17 cellular contexts compared by ENCODE assay signal in the genomic region with DNA sequence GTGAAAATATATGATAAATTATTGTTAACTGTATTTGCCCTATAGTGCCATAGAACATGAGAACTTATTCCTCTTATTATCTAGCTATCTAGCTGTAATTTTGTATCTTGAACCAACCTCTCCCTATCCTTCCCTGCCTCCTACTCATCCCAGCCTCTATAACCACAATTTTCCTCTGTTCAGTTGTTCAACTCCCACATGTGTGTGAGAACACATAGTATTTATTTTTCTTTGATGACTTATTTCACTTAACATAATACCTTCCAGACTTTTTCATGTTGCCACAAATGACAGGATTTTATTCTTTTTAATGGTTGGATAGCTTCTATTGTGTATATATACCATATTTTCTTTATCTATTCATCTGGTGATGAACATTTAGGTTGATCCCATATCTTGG.
DNase-seq lines count a peak whose midpoint lies in the region; ATAC-seq lines count a peak whose summit lies in the region.
"Had no signal": no experiment of that assay in that cellular context is flagged by ENCODE, and none has a peak within 500 bp of the region (broad histone marks: within the 10 kb centered on the region; RNA-seq: fewer than 3 reads in every experiment).

No MANE protein-coding gene starts in this region.

- DNase-seq in CD4-positive, CD25-positive, alpha-beta regulatory T cell: no peak
- DNase-seq in ELR (ENCODE audit: low read depth) (peak; percentile 18), amniotic epithelial cell (ENCODE audit: low read depth) (peak; percentile 72), CD1c-positive myeloid dendritic cell (ENCODE audit: extremely low spot score) (no peak)
- DNase-seq in naive thymus-derived CD4-positive, alpha-beta T cell: no peak
- DNase-seq in activated effector memory CD4-positive, alpha-beta T cell treated with anti-CD3 and anti-CD28 coated beads, Interleukin-2, amount 50 U/mL, for 16 hours: no peak
- no peak for DNase-seq in activated T-cell treated with anti-CD3 and anti-CD28 coated beads, Interleukin-2, amount 50 U/mL, for 24 hours
- DNase-seq: C1 segment of cervical spinal cord, Calu3, H9, Karpas-422, NCI-H1105 treated with DMSO at 0.1 percent for 48 hours, NCI-H1694 treated with DMSO at 0.1 percent for 48 hours, NCI-H2107, NCI-H526 treated with DMSO at 0.1 percent for 48 hours, SHP77 treated with DMSO at 0.1 percent for 48 hours had no signal

- intact Hi-C loops in naive thymus-derived CD4-positive, alpha-beta T cell (cut with micrococcal nuclease): loop anchor here in 1 of 2 donors (2.0 to 10.0 kb wide), 4 partner anchors 55 to 315 kb away; no protein-coding TSS in a partner anchor

- H3K4me1 Mint-ChIP-seq in CD4-positive, CD25-positive, alpha-beta regulatory T cell: peaks cover 11 to 82% (median 48%) of the 10 kb centered on the region in 4 donors
- H3K4me1 Mint-ChIP-seq in naive thymus-derived CD4-positive, alpha-beta T cell: peaks cover 15 to 95% (median 90%) of the 10 kb centered on the region in 7 donors
- peaks cover 68% of the 10 kb centered on the region for H3K4me1 Mint-ChIP-seq in activated T-cell treated with anti-CD3 and anti-CD28 coated beads, Interleukin-2, amount 50 U/mL, for 24 hours (ENCODE audit: low read depth)
- H3K4me1 Mint-ChIP-seq: H9 had no signal

- H3K27ac ChIP-seq in CD4-positive, CD25-positive, alpha-beta regulatory T cell (ENCODE audit: insufficient read depth, low read length, poor library complexity, severe bottlenecking): peak overlapping the region; percentile 57
- H3K27ac ChIP-seq in naive thymus-derived CD4-positive, alpha-beta T cell (ENCODE audit: low read depth, low read length): peak overlapping the region; percentile 62
- H3K27ac ChIP-seq: A549 had no signal

- no peaks in the 10 kb centered on the region for H3K27me3 Mint-ChIP-seq in CD4-positive, CD25-positive, alpha-beta regulatory T cell
- no peaks in the 10 kb centered on the region for H3K27me3 Mint-ChIP-seq in naive thymus-derived CD4-positive, alpha-beta T cell
- H3K27me3 Mint-ChIP-seq in activated T-cell treated with anti-CD3 and anti-CD28 coated beads, Interleukin-2, amount 50 U/mL, for 24 hours: no peaks in the 10 kb centered on the region

- no peaks in the 10 kb centered on the region for H3K36me3 ChIP-seq in CD4-positive, CD25-positive, alpha-beta regulatory T cell (ENCODE audit: control insufficient read depth, insufficient read depth, low read length)
- H3K36me3 ChIP-seq in naive thymus-derived CD4-positive, alpha-beta T cell (ENCODE audit: control insufficient read depth in 2 of 3, insufficient read depth in 3 of 3, low read length in 3 of 3): no peaks in the 10 kb centered on the region

- H3K4me3 Mint-ChIP-seq in CD4-positive, CD25-positive, alpha-beta regulatory T cell: peak overlapping the region in 2 of 4 donors; percentile 0 to 16
- H3K4me3 Mint-ChIP-seq in naive thymus-derived CD4-positive, alpha-beta T cell: peak overlapping the region in 7 of 10 donors; percentile 4 to 72 (median 32)
- H3K4me3 Mint-ChIP-seq in activated T-cell treated with anti-CD3 and anti-CD28 coated beads, Interleukin-2, amount 50 U/mL, for 24 hours: no peak overlapping the region
- H3K4me3 Mint-ChIP-seq: H9 had no signal

- no peak for ATAC-seq in CD4-positive, CD25-positive, alpha-beta regulatory T cell (ENCODE audit: low read depth in 2 of 2)
- no peak for ATAC-seq in naive thymus-derived CD4-positive, alpha-beta T cell
- ATAC-seq: A549 had no signal

- H3K27me3 ChIP-seq in CD4-positive, CD25-positive, alpha-beta regulatory T cell (ENCODE audit: control insufficient read depth, insufficient read depth, low read length): no peaks in the 10 kb centered on the region
- no peaks in the 10 kb centered on the region for H3K27me3 ChIP-seq in naive thymus-derived CD4-positive, alpha-beta T cell (ENCODE audit: control insufficient read depth in 2 of 2, insufficient read depth in 2 of 2, low read length in 2 of 2)

- CTCF ChIA-PET in naive thymus-derived CD4-positive, alpha-beta T cell (lab: Charles Lee): interaction anchor here (3.4 kb wide), 1 partner anchor 84 kb away, joined by 14 read pairs; a partner anchor contains a TSS

- peaks cover 30% of the 10 kb centered on the region for H3K4me1 ChIP-seq in CD4-positive, CD25-positive, alpha-beta regulatory T cell (ENCODE audit: control insufficient read depth, insufficient read depth, low read length, poor library complexity, severe bottlenecking)
- H3K4me1 ChIP-seq in naive thymus-derived CD4-positive, alpha-beta T cell (ENCODE audit: control insufficient read depth in 2 of 2, insufficient read depth in 2 of 2, low read length in 2 of 2): peaks cover 6 to 63% of the 10 kb centered on the region in 2 donors
- H3K4me1 ChIP-seq: A549 had no signal

- peak overlapping the region; percentile 3 to 88 (median 87) for H3K27ac Mint-ChIP-seq in CD4-positive, CD25-positive, alpha-beta regulatory T cell
- peak overlapping the region in 8 of 9 donors; percentile 79 to 98 (median 95) for H3K27ac Mint-ChIP-seq in naive thymus-derived CD4-positive, alpha-beta T cell
- H3K27ac Mint-ChIP-seq in activated T-cell treated with anti-CD3 and anti-CD28 coated beads, Interleukin-2, amount 50 U/mL, for 24 hours: no peak overlapping the region
- H3K27ac Mint-ChIP-seq: H9 had no signal

- peaks cover 7% of the 10 kb centered on the region for H3K36me3 Mint-ChIP-seq in CD4-positive, CD25-positive, alpha-beta regulatory T cell
- peaks cover 9 to 42% (median 21%) of the 10 kb centered on the region in 5 donors for H3K36me3 Mint-ChIP-seq in naive thymus-derived CD4-positive, alpha-beta T cell
- H3K36me3 Mint-ChIP-seq in activated T-cell treated with anti-CD3 and anti-CD28 coated beads, Interleukin-2, amount 50 U/mL, for 24 hours (ENCODE audit: low read depth): peaks cover 7% of the 10 kb centered on the region

- H3K9me3 Mint-ChIP-seq in CD4-positive, CD25-positive, alpha-beta regulatory T cell: peaks cover 0 to 16% (median 3%) of the 10 kb centered on the region in 7 donors
- H3K9me3 Mint-ChIP-seq in naive thymus-derived CD4-positive, alpha-beta T cell: peaks cover 0 to 51% (median 19%) of the 10 kb centered on the region in 11 donors
- peaks cover 15% of the 10 kb centered on the region for H3K9me3 Mint-ChIP-seq in activated T-cell treated with anti-CD3 and anti-CD28 coated beads, Interleukin-2, amount 50 U/mL, for 24 hours
- H3K9me3 Mint-ChIP-seq: H9 had no signal

- POLR2A ChIA-PET in naive thymus-derived CD4-positive, alpha-beta T cell (lab: Charles Lee): interaction anchor here (0.6 to 3.8 kb wide), 3 partner anchors 7 to 119 kb away, joined by 3 to 22 read pairs (median 3); a partner anchor contains a TSS

- H3K9me3 ChIP-seq in CD4-positive, CD25-positive, alpha-beta regulatory T cell (ENCODE audit: control insufficient read depth in 2 of 2, low read length in 2 of 2): no peaks in the 10 kb centered on the region
- H3K9me3 ChIP-seq in naive thymus-derived CD4-positive, alpha-beta T cell (ENCODE audit: control insufficient read depth in 2 of 3, low read length in 3 of 3): peaks cover 0 to 4% (median 0%) of the 10 kb centered on the region in 3 experiments
- H3K9me3 ChIP-seq: A549 had no signal

- H3K4me3 ChIP-seq in CD4-positive, CD25-positive, alpha-beta regulatory T cell (ENCODE audit: low read depth, low read length): no peak overlapping the region
- no peak overlapping the region for H3K4me3 ChIP-seq in naive thymus-derived CD4-positive, alpha-beta T cell (ENCODE audit: low read length)
- H3K4me3 ChIP-seq: A549 had no signal

Comparison
In these comparisons a context has a peak if more than half of its experiments do, and no peak if none do; other contexts are left out.
1. DNase-seq: peak in ELR (single experiment) and amniotic epithelial cell (single experiment); none in CD4-positive, CD25-positive, alpha-beta regulatory T cell (0 of 3), naive thymus-derived CD4-positive, alpha-beta T cell (0 of 9), CD1c-positive myeloid dendritic cell (single experiment), activated effector memory CD4-positive, alpha-beta T cell treated with anti-CD3 and anti-CD28 coated beads, Interleukin-2, amount 50 U/mL, for 16 hours (single experiment) and activated T-cell treated with anti-CD3 and anti-CD28 coated beads, Interleukin-2, amount 50 U/mL, for 24 hours (single experiment).